Comparison of ENCODE assay signal across 1 cellular context in the genomic region with DNA sequence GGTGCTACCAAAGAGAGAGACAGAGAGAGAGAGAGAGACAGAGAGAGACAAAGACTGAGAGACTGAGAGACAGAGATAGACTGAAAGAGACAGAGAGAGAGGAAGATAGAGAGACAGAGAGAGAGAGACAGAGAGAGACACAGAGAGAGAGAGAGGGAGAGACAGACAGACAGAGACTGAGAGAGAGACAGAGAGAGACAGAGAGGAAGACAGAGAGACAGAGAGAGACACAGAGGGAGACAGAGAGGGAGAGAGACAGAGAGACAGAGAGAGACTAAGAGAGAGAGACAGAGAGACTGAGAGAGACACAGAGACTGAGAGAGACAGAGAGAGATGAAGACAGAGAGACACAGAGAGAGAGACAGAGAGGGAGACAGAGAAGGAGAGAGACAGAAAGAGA.
TF ChIP-seq lines count a peak whose summit lies in the region.

No MANE protein-coding gene starts in this region.

TF ChIP-seq in HEK293, 187 proteins besides CTCF, POLR2A, EP300 and RAD21 (continued from another document):
- TF ChIP-seq BCL11A (tag by site-specific recombination; IDR thresholded peaks at IDR 0.05; ENCODE audit: low read depth): no peak
- TF ChIP-seq ZNF248 (tag by site-specific recombination; IDR thresholded peaks at IDR 0.05): no peak
- peak; percentile 96; the same call in 1 of the 2 replicates for TF ChIP-seq ZNF48 (tag by site-specific recombination; IDR thresholded peaks at IDR 0.05)
- TF ChIP-seq ZNF202 (tag by site-specific recombination; IDR thresholded peaks at IDR 0.05; ENCODE audit: borderline replicate concordance): peak; percentile 100
